9 cellular contexts compared by ENCODE assay signal in the genomic region with DNA sequence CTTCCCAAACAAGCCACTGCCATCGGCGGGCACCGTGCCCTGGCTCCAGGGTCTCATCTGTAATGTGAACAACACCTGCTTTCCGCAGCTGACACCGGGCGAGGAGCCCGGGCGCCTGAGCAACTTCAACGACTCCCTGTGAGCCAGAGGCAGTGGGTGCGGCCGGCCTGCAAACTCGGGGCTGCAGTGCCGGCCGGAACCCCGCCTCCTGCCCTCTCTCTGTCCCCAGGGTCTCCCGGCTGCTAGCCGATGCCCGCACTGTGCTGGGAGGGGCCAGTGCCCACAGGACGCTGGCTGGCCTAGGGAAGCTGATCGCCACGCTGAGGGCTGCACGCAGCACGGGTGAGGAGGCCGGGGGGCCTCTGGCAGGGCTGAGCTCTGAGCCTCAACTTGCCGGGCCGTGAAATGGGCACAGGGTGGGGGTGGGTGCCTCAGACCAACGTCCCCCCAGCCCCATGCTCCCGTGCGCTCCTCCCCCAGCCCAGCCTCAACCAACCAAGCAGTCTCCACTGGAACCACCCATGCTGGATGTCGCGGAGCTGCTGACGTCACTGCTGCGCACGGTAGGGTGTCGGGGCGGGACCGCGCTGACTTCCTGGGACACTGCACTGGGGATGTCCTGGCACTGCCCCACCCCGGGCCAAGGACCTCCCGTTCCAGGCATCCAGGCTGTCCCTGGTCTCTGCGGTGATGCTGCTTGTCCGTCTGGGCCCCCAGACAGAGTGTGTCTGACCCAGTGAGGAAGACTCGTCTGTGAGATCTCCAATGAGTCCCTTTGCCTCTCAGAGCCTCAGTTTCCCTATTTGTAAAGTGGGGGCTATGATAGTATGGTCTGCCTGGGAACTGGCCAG. TPM values are rescaled to one million over a fixed set of nuclear protein-coding genes. Genes with fewer than 3 reads are reported as not detected.
DNase-seq lines count a peak whose midpoint lies in the region; ATAC-seq, FAIRE-seq and TF ChIP-seq lines count a peak whose summit lies in the region.
"Had no signal": no experiment of that assay in that cellular context is flagged by ENCODE, and none has a peak within 500 bp of the region (broad histone marks: within the 10 kb centered on the region; RNA-seq: fewer than 3 reads in every experiment).

No MANE protein-coding gene starts in this region.

- H3K9ac ChIP-seq in neuronal stem cell (ENCODE audit: low read depth, low read length, poor library complexity): peak overlapping the region; percentile 44

- peak overlapping the region; percentile 88 for H2BK15ac ChIP-seq in neuronal stem cell (ENCODE audit: low read length)

- no peak overlapping the region for H3K4me3 Mint-ChIP-seq in dendritic cell treated with granulocyte-macrophage colony-stimulating factor and Interleukin-4, amounts not matched to agents 40 ng/mL and 50 ng/mL, for 4 days

- H2AFZ ChIP-seq in neuronal stem cell (ENCODE audit: low read length): no peak overlapping the region

- no peaks in the 10 kb centered on the region for H3K27me3 Mint-ChIP-seq in dendritic cell treated with granulocyte-macrophage colony-stimulating factor and Interleukin-4, amounts not matched to agents 40 ng/mL and 50 ng/mL, for 4 days

- intact Hi-C loops in dendritic cell treated with granulocyte-macrophage colony-stimulating factor and Interleukin-4, amounts not matched to agents 40 ng/mL and 50 ng/mL, for 4 days (cut with micrococcal nuclease): no loop called here

- peak overlapping the region; percentile 72 for H4K91ac ChIP-seq in neuronal stem cell (ENCODE audit: low read depth, low read length, poor library complexity)

- H3K27me3 ChIP-seq in neuronal stem cell (ENCODE audit: control insufficient read depth in 3 of 3, insufficient read depth in 3 of 3, low read depth in 1 of 3, low read length in 3 of 3): no peaks in the 10 kb centered on the region

- H3K4me1 Mint-ChIP-seq in dendritic cell treated with granulocyte-macrophage colony-stimulating factor and Interleukin-4, amounts not matched to agents 40 ng/mL and 50 ng/mL, for 4 days (ENCODE audit: low read depth): peaks cover 46% of the 10 kb centered on the region

- no peaks in the 10 kb centered on the region for H3K9me3 ChIP-seq in neuronal stem cell (replicated peaks in 1 of 2; ENCODE audit: control insufficient read depth in 2 of 2, insufficient read depth in 1 of 2, low read depth in 1 of 2, low read length in 2 of 2)

- H2BK120ac ChIP-seq in neuronal stem cell (ENCODE audit: low read depth, low read length): no peak overlapping the region

- H3K27ac Mint-ChIP-seq in dendritic cell treated with granulocyte-macrophage colony-stimulating factor and Interleukin-4, amounts not matched to agents 40 ng/mL and 50 ng/mL, for 4 days: peak overlapping the region; percentile 88

- peak overlapping the region; percentile 89 for H3K18ac ChIP-seq in neuronal stem cell (ENCODE audit: low read length)

- no peak for TF ChIP-seq POLR2A in GM12892 (IDR thresholded peaks at IDR 0.05; ENCODE audit: low read depth, low read length)

- peaks cover 7 to 13% of the 10 kb centered on the region in 2 donors for H3K4me1 ChIP-seq in neuronal stem cell (ENCODE audit: control insufficient read depth in 2 of 2, insufficient read depth in 1 of 2, low read depth in 1 of 2, low read length in 2 of 2)

- FAIRE-seq in GM12892 (lab: Jason Lieb, UNC): no peak

- no CpG with 5 or more reads among the region's 43 CpGs for WGBS in neuronal stem cell (ENCODE audit: extremely low coverage in 2 of 2, insufficient read length in 2 of 2, insufficient replicate concordance in 1 of 2), 2 donors

- H3K4ac ChIP-seq in neuronal stem cell (ENCODE audit: low read length): no peak overlapping the region

- H3K9me3 Mint-ChIP-seq in dendritic cell treated with granulocyte-macrophage colony-stimulating factor and Interleukin-4, amounts not matched to agents 40 ng/mL and 50 ng/mL, for 4 days: no peaks in the 10 kb centered on the region

- peaks cover 13 to 18% of the 10 kb centered on the region in 2 donors for H3K36me3 ChIP-seq in neuronal stem cell (replicated peaks in 1 of 2; ENCODE audit: control insufficient read depth in 2 of 2, insufficient read depth in 2 of 2, low read length in 2 of 2)

- H3K36me3 Mint-ChIP-seq in dendritic cell treated with granulocyte-macrophage colony-stimulating factor and Interleukin-4, amounts not matched to agents 40 ng/mL and 50 ng/mL, for 4 days (ENCODE audit: low read depth): peaks cover 86% of the 10 kb centered on the region

- peak overlapping the region; percentile 58 for H2BK12ac ChIP-seq in neuronal stem cell (ENCODE audit: low read length)

- H3K79me1 ChIP-seq in neuronal stem cell (ENCODE audit: low read depth, low read length): peaks cover 4% of the 10 kb centered on the region

- DNase-seq in Daoy (ENCODE audit: low read depth): peak; percentile 70
- peak; percentile 19 for DNase-seq in NCI-H2107 treated with DMSO at 0.1 percent for 48 hours (lab: John Stamatoyannopoulos, UW; ENCODE audit: unreplicated experiment)
- no peak for DNase-seq in neuronal stem cell (ENCODE audit: low spot score)
- DNase-seq in HCEC 1CT: no peak
- DNase-seq in GM12892 (ENCODE audit: insufficient read length): no peak

- no peak overlapping the region for H2BK5ac ChIP-seq in neuronal stem cell (ENCODE audit: low read length)

- no peak overlapping the region for H3K4me3 ChIP-seq in neuronal stem cell (ENCODE audit: low read length in 2 of 2)

- peak overlapping the region; percentile 29 for H4K8ac ChIP-seq in neuronal stem cell (ENCODE audit: low read depth, low read length)

- peak overlapping the region; percentile 94 for H2AK5ac ChIP-seq in neuronal stem cell (ENCODE audit: low read depth, low read length)

- H3K4me2 ChIP-seq in neuronal stem cell (ENCODE audit: insufficient read depth, low read length, poor library complexity, severe bottlenecking): no peak overlapping the region

- no peak overlapping the region for H3K27ac ChIP-seq in neuronal stem cell (replicated peaks; ENCODE audit: low read length)
- H3K27ac ChIP-seq: HL-60 had no signal

- ATAC-seq in GM21723 (IDR thresholded peaks at IDR 0.05; ENCODE audit: unreplicated experiment): no peak
- ATAC-seq: activated CD4-positive, CD25-positive, alpha-beta regulatory T cell treated with anti-CD3 and anti-CD28 coated beads, Interleukin-2, amount 50 U/mL, for 24 hours had no signal

- H3K23ac ChIP-seq in neuronal stem cell (ENCODE audit: low read depth, low read length, poor library complexity): peak overlapping the region; percentile 80

- no peak overlapping the region for H3K14ac ChIP-seq in neuronal stem cell (ENCODE audit: low read length)

RNA-seq across cellular contexts. Expression of a gene that starts 2.2 kb away (rescaled TPM):
- total RNA-seq in Daoy (2014; rRNA removed; shearing (Covaris generic)): 0.89 and 0.97 TPM in 2 replicates
- polyA plus RNA-seq in neuronal stem cell (2013, experiment 1 of 2): 9.4 TPM
- 8.0 TPM for polyA plus RNA-seq in neuronal stem cell (2013, experiment 2 of 2)
- 6.9 TPM for polyA plus RNA-seq in GM12892 (2012; ENCODE audit: missing spikeins)

RNA-seq across cellular contexts. Expression of a gene that starts 15.7 kb away (rescaled TPM):
- 162 and 166 TPM in 2 replicates for total RNA-seq in Daoy (2014; rRNA removed; shearing (Covaris generic))
- polyA plus RNA-seq in neuronal stem cell (2013, experiment 1 of 2): 235 TPM
- polyA plus RNA-seq in neuronal stem cell (2013, experiment 2 of 2): 243 TPM
- 68.4 TPM for polyA plus RNA-seq in GM12892 (2012; ENCODE audit: missing spikeins)

RNA-seq across cellular contexts. Expression of a gene that starts 20.7 kb away (rescaled TPM):
- total RNA-seq in Daoy (2014; rRNA removed; shearing (Covaris generic)): not detected in 2 replicates
- polyA plus RNA-seq in neuronal stem cell (2013, experiment 1 of 2): not detected
- not detected for polyA plus RNA-seq in neuronal stem cell (2013, experiment 2 of 2)
- not detected for polyA plus RNA-seq in GM12892 (2012; ENCODE audit: missing spikeins)

RNA-seq across cellular contexts. Expression of a gene that starts 21.1 kb away (rescaled TPM):
- 79.1 and 81.7 TPM in 2 replicates for total RNA-seq in Daoy (2014; rRNA removed; shearing (Covaris generic))
- polyA plus RNA-seq in neuronal stem cell (2013, experiment 1 of 2): 113 TPM
- polyA plus RNA-seq in neuronal stem cell (2013, experiment 2 of 2): 111 TPM
- 31.4 TPM for polyA plus RNA-seq in GM12892 (2012; ENCODE audit: missing spikeins)

RNA-seq across cellular contexts. Expression of a gene that starts 24.9 kb away (rescaled TPM):
- total RNA-seq in Daoy (2014; rRNA removed; shearing (Covaris generic)): 4.3 and 11.6 TPM in 2 replicates
- 6.9 TPM for polyA plus RNA-seq in neuronal stem cell (2013, experiment 1 of 2)
- polyA plus RNA-seq in neuronal stem cell (2013, experiment 2 of 2): 7.4 TPM
- polyA plus RNA-seq in GM12892 (2012; ENCODE audit: missing spikeins): 45.5 TPM

Comparison
In these comparisons a context has a peak if more than half of its experiments do, and no peak if none do; other contexts are left out.
1. DNase-seq: peak in Daoy (single experiment) and NCI-H2107 treated with DMSO at 0.1 percent for 48 hours (single experiment); none in neuronal stem cell (single experiment), HCEC 1CT (single experiment) and GM12892 (single experiment).